In genomic region chr7:122352454-122352853, GRCh38 we compare ENCODE assay signal across 24 cellular contexts. TPM values are rescaled to one million over a fixed set of nuclear protein-coding genes. Genes with fewer than 3 reads are reported as not detected.
A peak's percentile ranks its signal among the peaks of the same experiment; 100 is the strongest.
DNase-seq lines count a peak whose midpoint lies in the region; ATAC-seq and TF ChIP-seq lines count a peak whose summit lies in the region.
"Had no signal": no experiment of that assay in that cellular context is flagged by ENCODE, and none has a peak within 500 bp of the region (broad histone marks: within the 10 kb centered on the region; RNA-seq: fewer than 3 reads in every experiment).

No MANE protein-coding gene starts in this region.

- H3F3A ChIP-seq in neural progenitor cell (ENCODE audit: low read depth) = peaks cover 26% of the 10 kb centered on the region

- H3K27ac ChIP-seq in neural progenitor cell (peak overlapping the region; percentile 12), upper lobe of right lung (no peak overlapping the region)
- H3K27ac ChIP-seq: A549; BLaER1 treated with 17β-estradiol and CSF1 and Interleukin-3, amounts not matched to agents 10 nM and 100 nM had no signal

- peak overlapping the region; percentile 16 for H3K4me2 ChIP-seq in neural progenitor cell
- H3K4me2 ChIP-seq: A549; BLaER1 treated with 17β-estradiol and CSF1 and Interleukin-3, amounts not matched to agents 10 nM and 100 nM had no signal

- no peaks in the 10 kb centered on the region for H3K36me3 Mint-ChIP-seq in WTC11
- H3K36me3 Mint-ChIP-seq in neural progenitor cell = no peaks in the 10 kb centered on the region
- H3K36me3 Mint-ChIP-seq: CD14-positive monocyte had no signal

- H3K27ac Mint-ChIP-seq in WTC11 = peak overlapping the region; percentile 20; the same call in 1 of the 2 replicates
- no peak overlapping the region for H3K27ac Mint-ChIP-seq in neural progenitor cell
- H3K27ac Mint-ChIP-seq: CD14-positive monocyte; CD4-positive, alpha-beta T cell; HFFc6 had no signal

- H4K20me1 ChIP-seq in neural progenitor cell (ENCODE audit: low read depth) = no peaks in the 10 kb centered on the region
- H4K20me1 ChIP-seq: BLaER1 treated with 17β-estradiol and CSF1 and Interleukin-3, amounts not matched to agents 10 nM and 100 nM had no signal

- H3K9me3 Mint-ChIP-seq in WTC11 (peaks cover under 1% of the 10 kb centered on the region; the same call in 1 of the 2 replicates), neural progenitor cell (no peaks in the 10 kb centered on the region)

- no peak overlapping the region for H3K4me3 Mint-ChIP-seq in WTC11
- no peak overlapping the region for H3K4me3 Mint-ChIP-seq in neural progenitor cell
- H3K4me3 Mint-ChIP-seq: CD14-positive monocyte; CD4-positive, alpha-beta T cell; HFFc6 had no signal

- TF ChIP-seq CTCF in WTC11 (IDR thresholded peaks at IDR 0.05) = no peak
- no peak for TF ChIP-seq CTCF in neural progenitor cell (IDR thresholded peaks at IDR 0.05)
- TF ChIP-seq CTCF in upper lobe of right lung (IDR thresholded peaks at IDR 0.05) = no peak

- POLR2A ChIA-PET in WTC11 (lab: Charles Lee) = no interaction called here

- DNase-seq in WTC11 (ENCODE audit: low spot score) (no peak), inferior parietal cortex (ENCODE audit: extremely low spot score) (peak; percentile 13), neural progenitor cell (ENCODE audit: low spot score) (no peak), mesenteric fat pad (ENCODE audit: low spot score) (no peak), upper lobe of right lung (no peak)
- DNase-seq: 8988T; ACHN; AML-193; BE2C; Calu3; CD4-positive, alpha-beta T cell; COR-L47; DMS53; DMS79 treated with DMSO at 0.1 percent for 48 hours; GF-D8; GOT3; HFFc6 had no signal

- ATAC-seq in WTC11 (peak; percentile 68), upper lobe of right lung (no peak), GM18867 (IDR thresholded peaks at IDR 0.05; ENCODE audit: unreplicated experiment) (no peak), HG02885 (IDR thresholded peaks at IDR 0.05; ENCODE audit: poor library complexity, unreplicated experiment) (no peak)
- ATAC-seq: A549 had no signal

- CTCF ChIA-PET in WTC11 (lab: Charles Lee) = interaction anchor here (0.6 to 1.5 kb wide), 3 partner anchors 17 to 105 kb away, joined by 3 to 6 read pairs (median 3); no protein-coding TSS in a partner anchor

- peaks cover 33% of the 10 kb centered on the region for H3K4me1 Mint-ChIP-seq in WTC11
- peaks cover 9% of the 10 kb centered on the region for H3K4me1 Mint-ChIP-seq in neural progenitor cell
- H3K4me1 Mint-ChIP-seq: CD14-positive monocyte had no signal

- no peak overlapping the region for H2AFZ ChIP-seq in neural progenitor cell (replicated peaks)

- H3K4me1 ChIP-seq in neural progenitor cell (peaks cover 61% of the 10 kb centered on the region), upper lobe of right lung (no peaks in the 10 kb centered on the region)
- H3K4me1 ChIP-seq: A549; BE2C; BLaER1 treated with 17β-estradiol and CSF1 and Interleukin-3, amounts not matched to agents 10 nM and 100 nM; HAP-1 had no signal

- no peaks in the 10 kb centered on the region for H3K79me2 ChIP-seq in neural progenitor cell (ENCODE audit: low read depth)

- H3K4me3 ChIP-seq in neural progenitor cell (no peak overlapping the region), upper lobe of right lung (no peak overlapping the region)
- H3K4me3 ChIP-seq: A549; BLaER1 treated with 17β-estradiol and CSF1 and Interleukin-3, amounts not matched to agents 10 nM and 100 nM; HAP-1 had no signal

- no peaks in the 10 kb centered on the region for H3K9me3 ChIP-seq in neural progenitor cell (ENCODE audit: low read depth)
- H3K9me3 ChIP-seq in upper lobe of right lung = no peaks in the 10 kb centered on the region
- H3K9me3 ChIP-seq: A549; BE2C; BLaER1 treated with 17β-estradiol and CSF1 and Interleukin-3, amounts not matched to agents 10 nM and 100 nM; HAP-1 had no signal

- intact Hi-C loops in upper lobe of right lung (cut with DNase I) = no loop called here

- H3K36me3 ChIP-seq in neural progenitor cell (no peaks in the 10 kb centered on the region), upper lobe of right lung (no peaks in the 10 kb centered on the region)
- H3K36me3 ChIP-seq: BE2C; BLaER1 treated with 17β-estradiol and CSF1 and Interleukin-3, amounts not matched to agents 10 nM and 100 nM; HAP-1 had no signal

- H3K9ac ChIP-seq in neural progenitor cell = no peak overlapping the region
- H3K9ac ChIP-seq: BLaER1 treated with 17β-estradiol and CSF1 and Interleukin-3, amounts not matched to agents 10 nM and 100 nM had no signal

- no peaks in the 10 kb centered on the region for H3K27me3 Mint-ChIP-seq in WTC11 (ENCODE audit: low read depth)
- no peaks in the 10 kb centered on the region for H3K27me3 Mint-ChIP-seq in neural progenitor cell (ENCODE audit: insufficient read depth, low read depth)

- no peaks in the 10 kb centered on the region for H3K27me3 ChIP-seq in neural progenitor cell
- no peaks in the 10 kb centered on the region for H3K27me3 ChIP-seq in upper lobe of right lung
- H3K27me3 ChIP-seq: BE2C; BLaER1 treated with 17β-estradiol and CSF1 and Interleukin-3, amounts not matched to agents 10 nM and 100 nM had no signal

TF ChIP-seq in WTC11, 78 proteins besides CTCF, POLR2A, EP300 and RAD21:
- no peak for TF ChIP-seq ERG (CRISPR knock-in tag; IDR thresholded peaks at IDR 0.05)
- TF ChIP-seq ZNF138 (CRISPR knock-in tag; conservative IDR thresholded peaks at IDR 0.05) = no peak
- TF ChIP-seq NFYB (CRISPR knock-in tag; conservative IDR thresholded peaks at IDR 0.05; ENCODE audit: low read depth) = no peak
- TF ChIP-seq FOXK1 (CRISPR knock-in tag; IDR thresholded peaks at IDR 0.05) = no peak

RNA-seq across cellular contexts. Expression of gene FEZF1, which starts 47.9 kb away (rescaled TPM):
- 11.1 to 20.0 TPM (median 11.6 TPM) in 3 replicates for total RNA-seq in WTC11 (2021)
- total RNA-seq in neural progenitor cell (ENCODE audit: low replicate concordance) = 330 and 467 TPM in 2 replicates
- not detected for total RNA-seq in mesenteric fat pad
- not detected for total RNA-seq in upper lobe of right lung
- total RNA-seq: Calu3; CD4-positive, alpha-beta T cell; G401; HFFc6 had no signal

Comparison
In these comparisons a context has a peak if more than half of its experiments do, and no peak if none do; other contexts are left out.
1. RNA of gene FEZF1, which starts 47.9 kb away (total RNA-seq): 330 to 467 TPM in neural progenitor cell and 11.1 to 20.0 TPM in WTC11; not detected in upper lobe of right lung (single experiment) and not detected in mesenteric fat pad (single experiment); every median in the first group is over 10 times any median in the second.